9 cellular contexts compared by ENCODE assay signal in the genomic region with DNA sequence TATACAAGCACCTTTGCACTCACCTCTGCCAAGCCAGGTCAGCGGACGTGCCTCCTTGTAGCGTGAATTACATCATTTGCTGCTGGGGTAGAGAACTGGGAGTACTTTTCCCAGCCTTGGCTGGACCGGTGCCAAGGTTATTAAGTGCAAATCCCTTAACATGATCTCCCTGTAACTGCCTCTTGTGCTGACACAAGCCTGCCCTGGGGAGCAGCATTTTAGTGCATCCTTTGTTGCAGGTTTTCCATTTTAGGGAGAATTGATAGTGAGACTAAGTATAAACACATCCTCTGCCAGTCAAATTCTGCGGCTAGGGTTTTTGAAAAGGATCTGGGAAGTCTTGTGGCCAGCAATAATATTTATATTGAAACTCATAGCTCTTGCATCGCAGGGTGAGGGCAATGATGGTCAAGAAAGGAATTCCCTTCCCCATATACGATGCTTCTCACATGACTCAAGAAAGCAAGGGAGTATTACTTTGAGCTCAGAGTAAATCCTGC. TPM values are rescaled to one million over a fixed set of nuclear protein-coding genes. Genes with fewer than 3 reads are reported as not detected.
DNase-seq lines count a peak whose midpoint lies in the region; ATAC-seq and TF ChIP-seq lines count a peak whose summit lies in the region.
"Had no signal": no experiment of that assay in that cellular context is flagged by ENCODE, and none has a peak within 500 bp of the region (broad histone marks: within the 10 kb centered on the region; RNA-seq: fewer than 3 reads in every experiment).

No MANE protein-coding gene starts in this region.

- peak; percentile 22 to 69 for DNase-seq in NCI-H446 (lab: John Stamatoyannopoulos, UW)
- no peak for DNase-seq in NCI-H446 treated with DMSO at 0.1 percent for 48 hours (lab: John Stamatoyannopoulos, UW)
- no peak for DNase-seq in SK-N-MC (ENCODE audit: low read depth, low spot score)
- DNase-seq in left ventricle myocardium inferior, result peak; percentile 66
- DNase-seq in uterus, result peak; percentile 33 to 39
- DNase-seq in activated CD8-positive, alpha-beta memory T cell treated with anti-CD3 and anti-CD28 coated beads, Interleukin-2, amount 50 U/mL, for 4 hours, result no peak
- no peak for DNase-seq in ecto neural progenitor cell (ENCODE audit: low spot score)
- DNase-seq: stimulated activated CD4-positive, alpha-beta T cell treated with anti-CD3 and anti-CD28 coated beads, Interleukin-1b, Interleukin-23, amount 100 ng/mL, for 48 hours had no signal

- H3K27ac ChIP-seq in SK-N-MC (no peak overlapping the region), left ventricle myocardium inferior (replicated peaks) (no peak overlapping the region), uterus (no peak overlapping the region)

- H3K27me3 ChIP-seq in left ventricle myocardium inferior (ENCODE audit: low read depth) (no peaks in the 10 kb centered on the region), uterus (no peaks in the 10 kb centered on the region)

- ATAC-seq in HG03159 (IDR thresholded peaks at IDR 0.05; ENCODE audit: unreplicated experiment), result no peak

- H3K4me3 ChIP-seq in SK-N-MC, result 0 out of 2 replicates have a peak overlapping the region, but pooled peaks have one; percentile 17
- H3K4me3 ChIP-seq in left ventricle myocardium inferior, result no peak overlapping the region
- no peak overlapping the region for H3K4me3 ChIP-seq in uterus

- no peaks in the 10 kb centered on the region for H3K36me3 ChIP-seq in SK-N-MC (ENCODE audit: insufficient read depth, low read length)
- no peaks in the 10 kb centered on the region for H3K36me3 ChIP-seq in left ventricle myocardium inferior
- no peaks in the 10 kb centered on the region for H3K36me3 ChIP-seq in uterus

- intact Hi-C loops in left ventricle myocardium inferior (cut with micrococcal nuclease), result no loop called here
- intact Hi-C loops in uterus (cut with DNase I; ENCODE audit: low total_unique reads), result no loop called here

- no peak for TF ChIP-seq POLR2A in uterus (IDR thresholded peaks at IDR 0.05)

- TF ChIP-seq CTCF in left ventricle myocardium inferior (IDR thresholded peaks at IDR 0.05; ENCODE audit: borderline replicate concordance) (no peak), uterus (IDR thresholded peaks at IDR 0.05) (no peak)

- no peak overlapping the region for H3K9ac ChIP-seq in SK-N-MC (ENCODE audit: insufficient read length)

- no peaks in the 10 kb centered on the region for H3K9me3 ChIP-seq in SK-N-MC (ENCODE audit: low read depth, low read length)
- no peaks in the 10 kb centered on the region for H3K9me3 ChIP-seq in left ventricle myocardium inferior (replicated peaks)
- no peaks in the 10 kb centered on the region for H3K9me3 ChIP-seq in uterus

- peaks cover 12% of the 10 kb centered on the region for H3K4me1 ChIP-seq in left ventricle myocardium inferior
- no peaks in the 10 kb centered on the region for H3K4me1 ChIP-seq in uterus

RNA-seq across cellular contexts. Expression of a gene that starts 32.7 kb away (rescaled TPM):
- total RNA-seq in left ventricle myocardium inferior, result 8.4 TPM
- 100 to 1,000 TPM in 1 of 4 donors, 10 to 100 TPM in 1, 1 to 10 TPM in 2; 4.4 to 102 (median 13.3) TPM for total RNA-seq in uterus

RNA-seq across cellular contexts. Expression of a gene that starts 50.5 kb away (rescaled TPM):
- total RNA-seq in left ventricle myocardium inferior, result not detected
- total RNA-seq in uterus, result 1 to 10 TPM in 1 of 4 donors, not detected in 3; 1.4 TPM

Comparison
In these comparisons a context has a peak if more than half of its experiments do, and no peak if none do; other contexts are left out.
1. DNase-seq: peak in NCI-H446 (2 of 2), left ventricle myocardium inferior (single experiment) and uterus (2 of 2); none in NCI-H446 treated with DMSO at 0.1 percent for 48 hours (single experiment), SK-N-MC (single experiment), activated CD8-positive, alpha-beta memory T cell treated with anti-CD3 and anti-CD28 coated beads, Interleukin-2, amount 50 U/mL, for 4 hours (single experiment) and ecto neural progenitor cell (single experiment).